ENCODE assay signal across 9 cellular contexts in the genomic region with DNA sequence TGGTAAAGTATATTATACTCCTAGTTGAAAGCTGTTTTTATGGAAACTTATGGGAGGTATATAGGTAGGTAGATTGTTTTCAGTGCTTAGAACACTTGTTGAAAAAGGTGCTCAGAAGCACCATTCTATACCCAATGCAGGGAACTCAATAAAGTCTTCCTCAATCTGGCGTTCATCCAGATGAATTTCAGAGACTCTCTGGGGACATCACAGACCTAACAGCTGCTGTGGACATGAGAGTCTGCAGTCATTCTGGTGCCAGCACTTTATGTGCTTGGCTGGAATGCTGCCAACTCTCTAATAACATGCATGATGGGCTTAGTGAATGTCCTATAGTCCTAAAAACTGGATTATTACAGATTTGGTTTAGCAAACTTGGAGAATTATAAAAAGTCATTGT.
DNase-seq lines count a peak whose midpoint lies in the region; TF ChIP-seq lines count a peak whose summit lies in the region.
"Had no signal": no experiment of that assay in that cellular context is flagged by ENCODE, and none has a peak within 500 bp of the region (broad histone marks: within the 10 kb centered on the region; RNA-seq: fewer than 3 reads in every experiment).

No MANE protein-coding gene starts in this region.

- DNase-seq in BE2C (peak; percentile 89), NCI-H128 (lab: John Stamatoyannopoulos, UW; ENCODE audit: unreplicated experiment) (peak; percentile 97), NCI-H774 (lab: John Stamatoyannopoulos, UW) (peak; percentile 83), glomerular endothelial cell (ENCODE audit: extremely low read depth, low read depth, low spot score) (peak; percentile 25), UCSD-AML1 (lab: John Stamatoyannopoulos, UW; ENCODE audit: unreplicated experiment) (no peak), SIG-M5 treated with dmso at 0.1 percent for 504 hours (lab: John Stamatoyannopoulos, UW; ENCODE audit: unreplicated experiment) (no peak)
- DNase-seq in CD4-positive, alpha-beta memory T cell, result no peak
- no peak for DNase-seq in activated CD4-positive, alpha-beta T cell treated with anti-CD3 and anti-CD28 coated beads for 48 hours
- DNase-seq: central memory CD4-positive, alpha-beta T cell had no signal

- H3K9me3 ChIP-seq in BE2C, result no peaks in the 10 kb centered on the region
- no peaks in the 10 kb centered on the region for H3K9me3 ChIP-seq in CD4-positive, alpha-beta memory T cell (ENCODE audit: control insufficient read depth in 1 of 2, low read length in 2 of 2)

- no peak for TF ChIP-seq CTCF in BE2C (IDR thresholded peaks at IDR 0.05; ENCODE audit: low read depth, low read length)

- peaks cover 2 to 3% of the 10 kb centered on the region in 2 donors for H3K27me3 Mint-ChIP-seq in CD4-positive, alpha-beta memory T cell

- peaks cover 18% of the 10 kb centered on the region for H3K4me1 ChIP-seq in BE2C
- no peaks in the 10 kb centered on the region for H3K4me1 ChIP-seq in CD4-positive, alpha-beta memory T cell (ENCODE audit: insufficient read depth, low read length)

- H3K27ac Mint-ChIP-seq in CD4-positive, alpha-beta memory T cell, result no peak overlapping the region

- intact Hi-C loops in CD4-positive, alpha-beta memory T cell (cut with micrococcal nuclease), result no loop called here

- POLR2A ChIA-PET in CD4-positive, alpha-beta memory T cell (lab: Charles Lee; ENCODE audit: partially characterized antibody), result no interaction called here

- H3K36me3 ChIP-seq in BE2C, result no peaks in the 10 kb centered on the region
- no peaks in the 10 kb centered on the region for H3K36me3 ChIP-seq in CD4-positive, alpha-beta memory T cell (ENCODE audit: insufficient read depth, low read length)

- H3K4me3 Mint-ChIP-seq in CD4-positive, alpha-beta memory T cell, result no peak overlapping the region

- no peak overlapping the region for H3K27ac ChIP-seq in CD4-positive, alpha-beta memory T cell (ENCODE audit: low read depth, low read length)

- CTCF ChIA-PET in CD4-positive, alpha-beta memory T cell (lab: Charles Lee; ENCODE audit: partially characterized antibody), result no interaction called here

- H3K4me1 Mint-ChIP-seq in CD4-positive, alpha-beta memory T cell, result no peaks in the 10 kb centered on the region

- no peak overlapping the region for H3K4me3 ChIP-seq in BE2C (ENCODE audit: low read depth, low read length)
- H3K4me3 ChIP-seq in CD4-positive, alpha-beta memory T cell (ENCODE audit: low read length in 2 of 2), result no peak overlapping the region

- peaks cover 0 to 9% of the 10 kb centered on the region in 2 donors for H3K36me3 Mint-ChIP-seq in CD4-positive, alpha-beta memory T cell

- peaks cover 0 to 5% (median 0%) of the 10 kb centered on the region in 8 donors for H3K9me3 Mint-ChIP-seq in CD4-positive, alpha-beta memory T cell

- no peaks in the 10 kb centered on the region for H3K27me3 ChIP-seq in BE2C
- no peaks in the 10 kb centered on the region for H3K27me3 ChIP-seq in CD4-positive, alpha-beta memory T cell (ENCODE audit: insufficient read depth, low read length)

Comparison
In these comparisons a context has a peak if more than half of its experiments do, and no peak if none do; other contexts are left out.
1. DNase-seq: peak in BE2C (single experiment), NCI-H128 (single experiment), NCI-H774 (single experiment) and glomerular endothelial cell (single experiment); none in UCSD-AML1 (single experiment), CD4-positive, alpha-beta memory T cell (0 of 5), SIG-M5 treated with dmso at 0.1 percent for 504 hours (single experiment) and activated CD4-positive, alpha-beta T cell treated with anti-CD3 and anti-CD28 coated beads for 48 hours (single experiment).